ENCODE assay signal across 25 cellular contexts in the genomic region with DNA sequence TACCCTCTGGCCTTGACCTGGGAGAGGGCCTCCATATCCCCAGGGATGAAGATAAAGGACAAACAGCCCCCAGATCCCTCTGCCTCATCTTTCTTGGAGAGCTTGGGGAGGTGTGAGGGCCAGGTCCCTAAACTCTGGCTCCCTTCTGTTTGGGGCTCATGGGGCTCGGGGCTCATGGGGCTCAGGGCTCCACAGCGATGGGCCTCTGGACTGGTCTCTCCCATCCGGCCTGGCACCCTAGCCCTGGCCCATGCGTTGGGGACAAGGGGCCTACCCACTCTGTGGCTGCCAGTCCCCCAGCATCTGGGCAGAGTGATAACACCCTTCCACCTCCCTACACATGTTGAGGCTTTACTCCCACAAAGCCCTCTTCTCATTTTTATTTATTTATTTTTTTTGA. TPM values are rescaled to one million over a fixed set of nuclear protein-coding genes. Genes with fewer than 3 reads are reported as not detected.
DNase-seq lines count a peak whose midpoint lies in the region; ATAC-seq, FAIRE-seq and TF ChIP-seq lines count a peak whose summit lies in the region.
"Had no signal": no experiment of that assay in that cellular context is flagged by ENCODE, and none has a peak within 500 bp of the region (broad histone marks: within the 10 kb centered on the region; RNA-seq: fewer than 3 reads in every experiment).

No MANE protein-coding gene starts in this region.

- in situ Hi-C loops in GM12878 (cut with MboI): loop anchor here (5.0 kb wide), 1 partner anchor 38 kb away; no protein-coding TSS in a partner anchor

- TF ChIP-seq RAD21 in GM12878 (IDR thresholded peaks at IDR 0.05; ENCODE audit: insufficient read depth, low read depth, low read length): no peak

- no peak overlapping the region for H4K91ac ChIP-seq in neuronal stem cell (ENCODE audit: low read depth, low read length, poor library complexity)

- WGBS in GM12878 (ENCODE audit: insufficient coverage, insufficient replicate concordance, low lambda C conversion rate, missing lambda C conversion rate): 91% methylated on average over 4 of the region's 4 CpGs
- no CpG with 5 or more reads among the region's 4 CpGs for WGBS in neuronal stem cell (ENCODE audit: extremely low coverage in 2 of 2, insufficient read length in 2 of 2, insufficient replicate concordance in 1 of 2), 2 donors

- no peaks in the 10 kb centered on the region for H4K20me1 ChIP-seq in Karpas-422 (ENCODE audit: insufficient read depth, low read depth, low read length)
- H4K20me1 ChIP-seq in GM12878 (ENCODE audit: control insufficient read depth, insufficient read depth): no peaks in the 10 kb centered on the region

- RAD21 ChIA-PET in GM12878 (lab: Charles Lee; ENCODE audit: unreplicated experiment): interaction anchor here (24.6 kb wide), 1 partner anchor 38 kb away, joined by 463 read pairs; no protein-coding TSS in a partner anchor

- CTCF ChIA-PET in GM12878 (lab: Yijun Ruan, JAX): interaction anchor here (1.4 to 22.2 kb wide), 6 partner anchors 25 to 67 kb away, joined by 3 to 811 read pairs (median 10); no protein-coding TSS in a partner anchor

- no TSS peak for BruUV-seq in GM12878 (replicated peaks; lab: Mats Ljungman, UMichigan)

- H3K36me3 ChIP-seq in Karpas-422 (ENCODE audit: insufficient read depth, low read length) (no peaks in the 10 kb centered on the region), GM12878 (ENCODE audit: control insufficient read depth in 2 of 2, insufficient read depth in 2 of 2, low read length in 1 of 2) (no peaks in the 10 kb centered on the region), neuronal stem cell (replicated peaks in 1 of 2; ENCODE audit: control insufficient read depth in 2 of 2, insufficient read depth in 2 of 2, low read length in 2 of 2) (no peaks in the 10 kb centered on the region)
- H3K36me3 ChIP-seq: heart left ventricle, SJSA1 had no signal

- TF ChIP-seq EP300 in GM12878 (IDR thresholded peaks at IDR 0.05; ENCODE audit: borderline replicate concordance in 1 of 2, control insufficient read depth in 1 of 2, low read depth in 2 of 2, low read length in 2 of 2): no peak

- H3K9ac ChIP-seq in Karpas-422 (ENCODE audit: low read length) (no peak overlapping the region), GM12878 (ENCODE audit: control insufficient read depth, insufficient read depth, low read length) (no peak overlapping the region), neuronal stem cell (ENCODE audit: low read depth, low read length, poor library complexity) (no peak overlapping the region)
- H3K9ac ChIP-seq: parathyroid adenoma had no signal

- H3K79me2 ChIP-seq in Karpas-422 (ENCODE audit: low read length): peaks cover 8% of the 10 kb centered on the region; the same call in 1 of the 2 replicates
- peaks cover 4% of the 10 kb centered on the region for H3K79me2 ChIP-seq in GM12878 (ENCODE audit: control insufficient read depth, insufficient read depth, low read length)
- H3K79me2 ChIP-seq: parathyroid adenoma had no signal

- H3K14ac ChIP-seq in neuronal stem cell (ENCODE audit: low read length): no peak overlapping the region

- no peak overlapping the region for H3K4me3 ChIP-seq in Karpas-422 (ENCODE audit: low read length)
- H3K4me3 ChIP-seq in GM12878: no peak overlapping the region
- no peak overlapping the region for H3K4me3 ChIP-seq in neuronal stem cell (ENCODE audit: low read length in 2 of 2)
- H3K4me3 ChIP-seq: heart left ventricle, SJSA1, testis had no signal

- H2BK120ac ChIP-seq in neuronal stem cell (ENCODE audit: low read depth, low read length): peak overlapping the region; percentile 77

- H3K18ac ChIP-seq in neuronal stem cell (ENCODE audit: low read length): peak overlapping the region; percentile 76

- H3K79me1 ChIP-seq in neuronal stem cell (ENCODE audit: low read depth, low read length): no peaks in the 10 kb centered on the region

- POLR2A ChIA-PET in GM12878 (lab: Charles Lee): interaction anchor here (1.4 to 1.7 kb wide), 2 partner anchors 31 to 66 kb away, joined by 4 to 8 read pairs; no protein-coding TSS in a partner anchor

- peaks cover 71% of the 10 kb centered on the region for H3K4me1 ChIP-seq in Karpas-422 (ENCODE audit: low read length)
- H3K4me1 ChIP-seq in GM12878 (ENCODE audit: control insufficient read depth, insufficient read depth, low read length): peaks cover 43% of the 10 kb centered on the region
- H3K4me1 ChIP-seq in neuronal stem cell (ENCODE audit: control insufficient read depth in 2 of 2, insufficient read depth in 1 of 2, low read depth in 1 of 2, low read length in 2 of 2): peaks cover 21 to 26% of the 10 kb centered on the region in 2 donors

- DNase-seq in Karpas-422 (no peak), GM12878 (ENCODE audit: low read depth, low spot score) (no peak), neuronal stem cell (ENCODE audit: low spot score) (no peak), GM03348 (ENCODE audit: low spot score) (no peak), superior temporal gyrus (ENCODE audit: extremely low spot score) (no peak)
- DNase-seq: activated CD8-positive, alpha-beta T cell treated with anti-CD3 and anti-CD28 coated beads for 36 hours; activated naive CD8-positive, alpha-beta T cell treated with anti-CD3 and anti-CD28 coated beads for 36 hours; aorta; cortex of kidney; DMS153; H9; kidney; natural killer cell; NCI-H1694 treated with DMSO at 0.1 percent for 48 hours; NCI-H526 treated with DMSO at 0.1 percent for 48 hours; stimulated activated CD4-positive, alpha-beta T cell treated with anti-CD3 and anti-CD28 coated beads, Interleukin-2, amount 100 ng/mL, for 48 hours; T-cell; testis had no signal

- no peak overlapping the region for H3K4me2 ChIP-seq in Karpas-422 (ENCODE audit: low read depth, low read length, poor library complexity, severe bottlenecking)
- H3K4me2 ChIP-seq in GM12878 (ENCODE audit: control insufficient read depth, insufficient read depth): no peak overlapping the region
- H3K4me2 ChIP-seq in neuronal stem cell (ENCODE audit: insufficient read depth, low read length, poor library complexity, severe bottlenecking): no peak overlapping the region

- no peak overlapping the region for H3K23ac ChIP-seq in neuronal stem cell (ENCODE audit: low read depth, low read length, poor library complexity)

- ATAC-seq in GM12878: no peak
- ATAC-seq in HG02885 (IDR thresholded peaks at IDR 0.05; ENCODE audit: poor library complexity, unreplicated experiment): no peak
- ATAC-seq in GM21360 (IDR thresholded peaks at IDR 0.05; ENCODE audit: unreplicated experiment): no peak
- ATAC-seq: activated CD8-positive, alpha-beta T cell treated with anti-CD3 and anti-CD28 coated beads for 36 hours; heart left ventricle; natural killer cell; T-cell had no signal

- peak overlapping the region; percentile 9 for H2AK5ac ChIP-seq in neuronal stem cell (ENCODE audit: low read depth, low read length)

- H3K9me2 ChIP-seq in Karpas-422 (replicated peaks; ENCODE audit: insufficient read depth, low read length): no peaks in the 10 kb centered on the region

- H2AFZ ChIP-seq in Karpas-422 (ENCODE audit: low read length) (no peak overlapping the region), GM12878 (ENCODE audit: control insufficient read depth, low read depth, low read length) (no peak overlapping the region), neuronal stem cell (ENCODE audit: low read length) (no peak overlapping the region)
- H2AFZ ChIP-seq: parathyroid adenoma had no signal

- intact Hi-C loops in GM12878 (cut with micrococcal nuclease; ENCODE audit: unreplicated experiment): no loop called here

- H4K8ac ChIP-seq in neuronal stem cell (ENCODE audit: low read depth, low read length): no peak overlapping the region

- H2BK5ac ChIP-seq in neuronal stem cell (ENCODE audit: low read length): no peak overlapping the region

- no peaks in the 10 kb centered on the region for H3K27me3 ChIP-seq in Karpas-422 (ENCODE audit: low read length)
- no peaks in the 10 kb centered on the region for H3K27me3 ChIP-seq in GM12878 (replicated peaks in 1 of 2; ENCODE audit: control insufficient read depth in 2 of 2, insufficient read depth in 2 of 2, low read length in 1 of 2)
- no peaks in the 10 kb centered on the region for H3K27me3 ChIP-seq in neuronal stem cell (ENCODE audit: control insufficient read depth in 3 of 3, insufficient read depth in 3 of 3, low read depth in 1 of 3, low read length in 3 of 3)
- H3K27me3 ChIP-seq: heart left ventricle, SJSA1, testis had no signal

- H3K9me3 ChIP-seq in Karpas-422 (ENCODE audit: low read length) (no peaks in the 10 kb centered on the region), GM12878 (replicated peaks; ENCODE audit: control insufficient read depth, insufficient read depth, low read length) (no peaks in the 10 kb centered on the region; the same call in 2 of the 3 replicates), neuronal stem cell (replicated peaks in 1 of 2; ENCODE audit: control insufficient read depth in 2 of 2, insufficient read depth in 1 of 2, low read depth in 1 of 2, low read length in 2 of 2) (no peaks in the 10 kb centered on the region)
- H3K9me3 ChIP-seq: heart left ventricle, SJSA1, testis had no signal

- H2BK12ac ChIP-seq in neuronal stem cell (ENCODE audit: low read length): peak overlapping the region; percentile 87

- no peak for TF ChIP-seq POLR2A in GM12878 (IDR thresholded peaks at IDR 0.05; ENCODE audit: low read depth, low read length)

- peak overlapping the region; percentile 81 for H2BK15ac ChIP-seq in neuronal stem cell (ENCODE audit: low read length)

- SMC1A ChIA-PET in GM12878 (lab: Charles Lee; ENCODE audit: uncharacterized antibody, unreplicated experiment): interaction anchor here (10.0 kb wide), 1 partner anchor 35 kb away, joined by 343 read pairs; the partner anchor contains the start of gene PTMA

- H3K27ac ChIP-seq in 22Rv1: peak overlapping the region; percentile 84
- H3K27ac ChIP-seq in Karpas-422 (ENCODE audit: low read length): peak overlapping the region; percentile 61
- peak overlapping the region; percentile 99; the same call in 1 of the 2 replicates for H3K27ac ChIP-seq in GM12878 (ENCODE audit: control insufficient read depth, insufficient read depth)
- no peak overlapping the region for H3K27ac ChIP-seq in neuronal stem cell (replicated peaks; ENCODE audit: low read length)
- H3K27ac ChIP-seq: parathyroid adenoma, SJSA1, testis had no signal

- no peak for FAIRE-seq in GM12878 (lab: Jason Lieb, UNC)
- FAIRE-seq: kidney, RCC 7860 had no signal

- TF ChIP-seq CTCF in 22Rv1 (IDR thresholded peaks at IDR 0.05) (no peak), GM12878 (IDR thresholded peaks at IDR 0.05 in 2 of 3, conservative IDR thresholded peaks at IDR 0.05 in 1 of 3; ENCODE audit: control insufficient read depth in 2 of 3, extremely low read depth in 1 of 3, insufficient read depth in 1 of 3, low read depth in 3 of 3, low read length in 3 of 3) (no peak)

- no peak overlapping the region for H3K4ac ChIP-seq in neuronal stem cell (ENCODE audit: low read length)

RNA-seq across cellular contexts. Expression of gene PTMA, which starts 29.2 kb away (rescaled TPM):
- total RNA-seq in Karpas-422 (2014; rRNA removed; shearing (Covaris generic); ENCODE audit: low replicate concordance): 1,532 and 1,657 TPM in 2 replicates
- 157 and 167 TPM in 2 replicates for total RNA-seq in GM12878 (2013; cell fraction: nucleolus; rRNA removed)
- total RNA-seq in GM12878 (2014; rRNA removed) (1,683 and 1,891 TPM in 2 replicates), GM12878 (2014; rRNA removed; fragmentation: Illumina TruSeq; extraction: Trizol) (3,682 and 3,944 TPM in 2 replicates), GM12878 (2021) (2,403 and 2,413 TPM in 2 replicates)
- polyA plus RNA-seq in GM12878 (2011; ENCODE audit: low read depth): 1,103 TPM
- polyA plus RNA-seq in GM12878 (2011; rRNA removed) (1,144 and 1,534 TPM in 2 replicates), GM12878 (2014; fragmentation: Illumina TruSeq; extraction: Trizol) (2,851 and 4,022 TPM in 2 replicates), GM12878 (2014; fragmentation: Nextera tagmentation; extraction: Ambion mirVana) (1,000 to 10,000 TPM; 3,548 to 5,018 TPM), GM12878 (2014; rRNA removed) (2,120 and 2,624 TPM in 2 replicates), GM12878 (2016; fragmentation: Nextera tagmentation; extraction: Ambion mirVana) (1,000 to 10,000 TPM; 3,379 to 3,894 TPM)
- 791 and 1,273 TPM in 2 replicates for polyA plus RNA-seq in GM12878 (2011; cell fraction: cytosol; rRNA removed)
- polyA plus RNA-seq in GM12878 (2011; cell fraction: nucleus; rRNA removed): 515 and 1,224 TPM in 2 replicates
- 2,072 and 2,223 TPM in 2 replicates for polyA plus RNA-seq in GM12878 (2012)
- 163 and 293 TPM in 2 replicates for polyA minus RNA-seq in GM12878 (2011; rRNA and poly(A)+ RNA removed)
- 590 and 681 TPM in 2 replicates for polyA minus RNA-seq in GM12878 (2011; cell fraction: cytosol; rRNA and poly(A)+ RNA removed)
- polyA minus RNA-seq in GM12878 (2011; cell fraction: nucleus; rRNA and poly(A)+ RNA removed): 194 and 317 TPM in 2 replicates
- 3,606 TPM for polyA plus RNA-seq in neuronal stem cell (2013, experiment 1 of 2)
- 3,678 TPM for polyA plus RNA-seq in neuronal stem cell (2013, experiment 2 of 2)
